Comparison of ENCODE assay signal across 2 cellular contexts in the genomic region with DNA sequence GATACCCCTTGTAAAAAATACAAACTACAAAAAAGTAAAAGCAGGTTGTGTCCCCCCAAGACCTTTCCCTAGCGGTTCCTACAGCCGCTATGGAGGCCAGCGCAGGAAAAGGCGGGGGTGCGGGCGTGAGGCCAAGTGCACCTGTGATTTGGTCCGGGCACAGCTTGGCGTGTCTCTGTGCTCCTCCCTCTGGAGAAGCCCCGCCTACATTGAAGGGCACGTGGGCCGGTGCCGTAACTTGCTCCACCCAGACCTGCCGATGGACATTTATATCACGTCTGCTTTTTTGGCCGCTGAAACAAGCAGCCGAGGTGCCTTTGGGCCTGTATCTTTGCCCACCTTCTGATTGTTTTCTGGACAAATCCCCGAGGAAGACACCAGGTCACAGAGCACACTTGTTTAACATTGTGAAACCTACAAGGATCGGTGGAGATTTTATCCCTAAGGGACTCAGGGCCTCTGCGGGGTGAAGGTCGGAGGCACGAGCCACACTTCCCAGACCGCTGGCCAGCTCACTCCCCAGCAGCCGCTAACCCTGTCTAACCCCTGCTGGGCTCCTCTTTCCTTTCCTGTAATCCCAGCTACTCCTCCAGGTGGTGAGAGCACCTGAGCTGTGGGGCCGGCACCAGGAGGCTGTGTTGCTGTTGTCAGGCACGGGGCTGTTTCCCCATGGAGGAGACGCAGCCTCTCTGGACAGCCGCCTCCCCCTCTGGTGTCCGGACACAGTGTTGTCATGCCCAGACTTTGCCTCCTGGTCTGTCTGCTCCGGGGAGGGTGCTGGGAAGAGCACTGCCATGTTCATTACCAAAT.
TF ChIP-seq lines count a peak whose summit lies in the region.

No MANE protein-coding gene starts in this region.

TF ChIP-seq in K562, 482 proteins besides CTCF, POLR2A, EP300 and RAD21 (continued from another document and continues in another):
- TF ChIP-seq, protein P1, sequence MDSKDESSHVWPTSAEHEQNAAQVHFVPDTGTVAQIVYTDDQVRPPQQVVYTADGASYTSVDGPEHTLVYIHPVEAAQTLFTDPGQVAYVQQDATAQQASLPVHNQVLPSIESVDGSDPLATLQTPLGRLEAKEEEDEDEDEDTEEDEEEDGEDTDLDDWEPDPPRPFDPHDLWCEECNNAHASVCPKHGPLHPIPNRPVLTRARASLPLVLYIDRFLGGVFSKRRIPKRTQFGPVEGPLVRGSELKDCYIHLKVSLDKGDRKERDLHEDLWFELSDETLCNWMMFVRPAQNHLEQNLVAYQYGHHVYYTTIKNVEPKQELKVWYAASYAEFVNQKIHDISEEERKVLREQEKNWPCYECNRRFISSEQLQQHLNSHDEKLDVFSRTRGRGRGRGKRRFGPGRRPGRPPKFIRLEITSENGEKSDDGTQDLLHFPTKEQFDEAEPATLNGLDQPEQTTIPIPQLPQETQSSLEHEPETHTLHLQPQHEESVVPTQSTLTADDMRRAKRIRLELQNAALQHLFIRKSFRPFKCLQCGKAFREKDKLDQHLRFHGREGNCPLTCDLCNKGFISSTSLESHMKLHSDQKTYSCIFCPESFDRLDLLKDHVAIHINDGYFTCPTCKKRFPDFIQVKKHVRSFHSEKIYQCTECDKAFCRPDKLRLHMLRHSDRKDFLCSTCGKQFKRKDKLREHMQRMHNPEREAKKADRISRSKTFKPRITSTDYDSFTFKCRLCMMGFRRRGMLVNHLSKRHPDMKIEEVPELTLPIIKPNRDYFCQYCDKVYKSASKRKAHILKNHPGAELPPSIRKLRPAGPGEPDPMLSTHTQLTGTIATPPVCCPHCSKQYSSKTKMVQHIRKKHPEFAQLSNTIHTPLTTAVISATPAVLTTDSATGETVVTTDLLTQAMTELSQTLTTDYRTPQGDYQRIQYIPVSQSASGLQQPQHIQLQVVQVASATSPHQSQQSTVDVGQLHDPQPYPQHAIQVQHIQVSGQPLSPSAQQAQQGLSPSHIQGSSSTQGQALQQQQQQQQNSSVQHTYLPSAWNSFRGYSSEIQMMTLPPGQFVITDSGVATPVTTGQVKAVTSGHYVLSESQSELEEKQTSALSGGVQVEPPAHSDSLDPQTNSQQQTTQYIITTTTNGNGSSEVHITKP (IDR thresholded peaks at IDR 0.05; ENCODE audit: partially characterized antibody), result no peak
- TF ChIP-seq, protein P2, sequence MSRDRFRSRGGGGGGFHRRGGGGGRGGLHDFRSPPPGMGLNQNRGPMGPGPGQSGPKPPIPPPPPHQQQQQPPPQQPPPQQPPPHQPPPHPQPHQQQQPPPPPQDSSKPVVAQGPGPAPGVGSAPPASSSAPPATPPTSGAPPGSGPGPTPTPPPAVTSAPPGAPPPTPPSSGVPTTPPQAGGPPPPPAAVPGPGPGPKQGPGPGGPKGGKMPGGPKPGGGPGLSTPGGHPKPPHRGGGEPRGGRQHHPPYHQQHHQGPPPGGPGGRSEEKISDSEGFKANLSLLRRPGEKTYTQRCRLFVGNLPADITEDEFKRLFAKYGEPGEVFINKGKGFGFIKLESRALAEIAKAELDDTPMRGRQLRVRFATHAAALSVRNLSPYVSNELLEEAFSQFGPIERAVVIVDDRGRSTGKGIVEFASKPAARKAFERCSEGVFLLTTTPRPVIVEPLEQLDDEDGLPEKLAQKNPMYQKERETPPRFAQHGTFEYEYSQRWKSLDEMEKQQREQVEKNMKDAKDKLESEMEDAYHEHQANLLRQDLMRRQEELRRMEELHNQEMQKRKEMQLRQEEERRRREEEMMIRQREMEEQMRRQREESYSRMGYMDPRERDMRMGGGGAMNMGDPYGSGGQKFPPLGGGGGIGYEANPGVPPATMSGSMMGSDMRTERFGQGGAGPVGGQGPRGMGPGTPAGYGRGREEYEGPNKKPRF (IDR thresholded peaks at IDR 0.05; ENCODE audit: low read depth, low read length), result no peak
- TF ChIP-seq SP1 (CRISPR knock-in tag; IDR thresholded peaks at IDR 0.05) (0 out of 2 replicates have a peak, but pooled peaks have one; percentile 25), WHSC1 (IDR thresholded peaks at IDR 0.05; ENCODE audit: low read length) (no peak), HNRNPK (IDR thresholded peaks at IDR 0.05; ENCODE audit: low read depth, low read length, poor library complexity, severe bottlenecking) (no peak), CREM (IDR thresholded peaks at IDR 0.05; ENCODE audit: low read depth) (no peak), E2F3 (CRISPR knock-in tag; IDR thresholded peaks at IDR 0.05) (no peak), NFIC (IDR thresholded peaks at IDR 0.05) (peak; percentile 69), ZNF197 (CRISPR knock-in tag; IDR thresholded peaks at IDR 0.05; ENCODE audit: low read depth) (no peak), ATF1 (CRISPR knock-in tag; IDR thresholded peaks at IDR 0.05) (no peak), ATF1 (tag; IDR thresholded peaks at IDR 0.05) (no peak), ZBED1 (IDR thresholded peaks at IDR 0.05) (no peak), LEF1 (IDR thresholded peaks at IDR 0.05) (no peak; the same call in 1 of the 2 replicates), ZNF121 (CRISPR knock-in tag; conservative IDR thresholded peaks at IDR 0.05) (no peak), EWSR1 (IDR thresholded peaks at IDR 0.05; ENCODE audit: borderline replicate concordance, low read depth, partially characterized antibody) (no peak), GTF2E2 (tag; IDR thresholded peaks at IDR 0.05) (no peak), ZNF347 (CRISPR knock-in tag; IDR thresholded peaks at IDR 0.05; ENCODE audit: low read depth) (no peak), FOXJ3 (CRISPR knock-in tag; IDR thresholded peaks at IDR 0.05) (no peak)
- TF ChIP-seq, protein P3, sequence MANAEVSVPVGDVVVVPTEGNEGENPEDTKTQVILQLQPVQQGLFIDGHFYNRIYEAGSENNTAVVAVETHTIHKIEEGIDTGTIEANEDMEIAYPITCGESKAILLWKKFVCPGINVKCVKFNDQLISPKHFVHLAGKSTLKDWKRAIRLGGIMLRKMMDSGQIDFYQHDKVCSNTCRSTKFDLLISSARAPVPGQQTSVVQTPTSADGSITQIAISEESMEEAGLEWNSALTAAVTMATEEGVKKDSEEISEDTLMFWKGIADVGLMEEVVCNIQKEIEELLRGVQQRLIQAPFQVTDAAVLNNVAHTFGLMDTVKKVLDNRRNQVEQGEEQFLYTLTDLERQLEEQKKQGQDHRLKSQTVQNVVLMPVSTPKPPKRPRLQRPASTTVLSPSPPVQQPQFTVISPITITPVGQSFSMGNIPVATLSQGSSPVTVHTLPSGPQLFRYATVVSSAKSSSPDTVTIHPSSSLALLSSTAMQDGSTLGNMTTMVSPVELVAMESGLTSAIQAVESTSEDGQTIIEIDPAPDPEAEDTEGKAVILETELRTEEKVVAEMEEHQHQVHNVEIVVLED (CRISPR knock-in tag; IDR thresholded peaks at IDR 0.05), result no peak
- TF ChIP-seq, protein P4, sequence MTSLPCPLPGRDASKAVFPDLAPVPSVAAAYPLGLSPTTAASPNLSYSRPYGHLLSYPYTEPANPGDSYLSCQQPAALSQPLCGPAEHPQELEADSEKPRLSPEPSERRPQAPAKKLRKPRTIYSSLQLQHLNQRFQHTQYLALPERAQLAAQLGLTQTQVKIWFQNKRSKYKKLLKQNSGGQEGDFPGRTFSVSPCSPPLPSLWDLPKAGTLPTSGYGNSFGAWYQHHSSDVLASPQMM (CRISPR knock-in tag; IDR thresholded peaks at IDR 0.05), result no peak

TF ChIP-seq in HepG2, 621 proteins besides CTCF, POLR2A, EP300 and RAD21 (continued from another document and continues in another):
- TF ChIP-seq, protein P5, sequence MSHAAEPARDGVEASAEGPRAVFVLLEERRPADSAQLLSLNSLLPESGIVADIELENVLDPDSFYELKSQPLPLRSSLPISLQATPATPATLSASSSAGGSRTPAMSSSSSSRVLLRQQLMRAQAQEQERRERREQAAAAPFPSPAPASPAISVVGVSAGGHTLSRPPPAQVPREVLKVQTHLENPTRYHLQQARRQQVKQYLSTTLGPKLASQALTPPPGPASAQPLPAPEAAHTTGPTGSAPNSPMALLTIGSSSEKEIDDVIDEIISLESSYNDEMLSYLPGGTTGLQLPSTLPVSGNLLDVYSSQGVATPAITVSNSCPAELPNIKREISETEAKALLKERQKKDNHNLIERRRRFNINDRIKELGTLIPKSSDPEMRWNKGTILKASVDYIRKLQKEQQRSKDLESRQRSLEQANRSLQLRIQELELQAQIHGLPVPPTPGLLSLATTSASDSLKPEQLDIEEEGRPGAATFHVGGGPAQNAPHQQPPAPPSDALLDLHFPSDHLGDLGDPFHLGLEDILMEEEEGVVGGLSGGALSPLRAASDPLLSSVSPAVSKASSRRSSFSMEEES (CRISPR knock-in tag; IDR thresholded peaks at IDR 0.05), result peak; percentile 26; the same call in 1 of the 2 replicates
- no peak for TF ChIP-seq FOSL2 (CRISPR knock-in tag; IDR thresholded peaks at IDR 0.05)
- TF ChIP-seq, protein P6, sequence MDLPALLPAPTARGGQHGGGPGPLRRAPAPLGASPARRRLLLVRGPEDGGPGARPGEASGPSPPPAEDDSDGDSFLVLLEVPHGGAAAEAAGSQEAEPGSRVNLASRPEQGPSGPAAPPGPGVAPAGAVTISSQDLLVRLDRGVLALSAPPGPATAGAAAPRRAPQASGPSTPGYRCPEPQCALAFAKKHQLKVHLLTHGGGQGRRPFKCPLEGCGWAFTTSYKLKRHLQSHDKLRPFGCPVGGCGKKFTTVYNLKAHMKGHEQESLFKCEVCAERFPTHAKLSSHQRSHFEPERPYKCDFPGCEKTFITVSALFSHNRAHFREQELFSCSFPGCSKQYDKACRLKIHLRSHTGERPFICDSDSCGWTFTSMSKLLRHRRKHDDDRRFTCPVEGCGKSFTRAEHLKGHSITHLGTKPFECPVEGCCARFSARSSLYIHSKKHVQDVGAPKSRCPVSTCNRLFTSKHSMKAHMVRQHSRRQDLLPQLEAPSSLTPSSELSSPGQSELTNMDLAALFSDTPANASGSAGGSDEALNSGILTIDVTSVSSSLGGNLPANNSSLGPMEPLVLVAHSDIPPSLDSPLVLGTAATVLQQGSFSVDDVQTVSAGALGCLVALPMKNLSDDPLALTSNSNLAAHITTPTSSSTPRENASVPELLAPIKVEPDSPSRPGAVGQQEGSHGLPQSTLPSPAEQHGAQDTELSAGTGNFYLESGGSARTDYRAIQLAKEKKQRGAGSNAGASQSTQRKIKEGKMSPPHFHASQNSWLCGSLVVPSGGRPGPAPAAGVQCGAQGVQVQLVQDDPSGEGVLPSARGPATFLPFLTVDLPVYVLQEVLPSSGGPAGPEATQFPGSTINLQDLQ (CRISPR knock-in tag; IDR thresholded peaks at IDR 0.05), result 0 out of 2 replicates have a peak, but pooled peaks have one; percentile 62
- TF ChIP-seq ZNF207 (IDR thresholded peaks at IDR 0.05; ENCODE audit: borderline replicate concordance), result no peak
- peak; percentile 8; the same call in 1 of the 2 replicates for TF ChIP-seq RXRB (CRISPR knock-in tag; IDR thresholded peaks at IDR 0.05; ENCODE audit: borderline replicate concordance)
- TF ChIP-seq CBFB (CRISPR knock-in tag; IDR thresholded peaks at IDR 0.05), result 0 out of 2 replicates have a peak, but pooled peaks have one; percentile 18
- TF ChIP-seq, protein P7, sequence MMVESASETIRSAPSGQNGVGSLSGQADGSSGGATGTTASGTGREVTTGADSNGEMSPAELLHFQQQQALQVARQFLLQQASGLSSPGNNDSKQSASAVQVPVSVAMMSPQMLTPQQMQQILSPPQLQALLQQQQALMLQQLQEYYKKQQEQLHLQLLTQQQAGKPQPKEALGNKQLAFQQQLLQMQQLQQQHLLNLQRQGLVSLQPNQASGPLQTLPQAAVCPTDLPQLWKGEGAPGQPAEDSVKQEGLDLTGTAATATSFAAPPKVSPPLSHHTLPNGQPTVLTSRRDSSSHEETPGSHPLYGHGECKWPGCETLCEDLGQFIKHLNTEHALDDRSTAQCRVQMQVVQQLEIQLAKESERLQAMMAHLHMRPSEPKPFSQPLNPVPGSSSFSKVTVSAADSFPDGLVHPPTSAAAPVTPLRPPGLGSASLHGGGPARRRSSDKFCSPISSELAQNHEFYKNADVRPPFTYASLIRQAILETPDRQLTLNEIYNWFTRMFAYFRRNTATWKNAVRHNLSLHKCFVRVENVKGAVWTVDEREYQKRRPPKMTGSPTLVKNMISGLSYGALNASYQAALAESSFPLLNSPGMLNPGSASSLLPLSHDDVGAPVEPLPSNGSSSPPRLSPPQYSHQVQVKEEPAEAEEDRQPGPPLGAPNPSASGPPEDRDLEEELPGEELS (CRISPR knock-in tag; IDR thresholded peaks at IDR 0.05), result no peak
- TF ChIP-seq, protein P8, sequence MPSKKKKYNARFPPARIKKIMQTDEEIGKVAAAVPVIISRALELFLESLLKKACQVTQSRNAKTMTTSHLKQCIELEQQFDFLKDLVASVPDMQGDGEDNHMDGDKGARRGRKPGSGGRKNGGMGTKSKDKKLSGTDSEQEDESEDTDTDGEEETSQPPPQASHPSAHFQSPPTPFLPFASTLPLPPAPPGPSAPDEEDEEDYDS (CRISPR knock-in tag; IDR thresholded peaks at IDR 0.05), result peak; percentile 76; the same call in 1 of the 2 replicates
